9 cellular contexts compared by ENCODE assay signal in the genomic region with DNA sequence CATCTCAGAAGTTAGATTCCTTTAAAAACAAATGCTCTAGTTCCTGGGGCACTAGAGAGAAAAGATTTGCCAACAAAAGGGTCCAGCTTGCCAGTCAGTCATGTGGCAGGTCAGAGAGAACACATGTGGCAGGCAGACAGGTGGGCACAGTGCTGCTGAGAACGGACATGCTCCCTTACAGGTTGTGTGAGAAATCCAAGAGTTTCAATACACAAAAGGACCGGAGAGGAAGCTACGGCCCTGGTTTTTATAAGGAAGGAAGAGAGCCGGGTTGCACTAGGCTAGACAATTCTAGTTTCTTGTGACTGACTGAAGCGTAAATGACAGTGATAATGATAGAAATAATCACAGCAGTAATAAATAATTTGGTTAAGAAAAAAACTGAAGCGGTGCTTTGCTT. TPM values are rescaled to one million over a fixed set of nuclear protein-coding genes. Genes with fewer than 3 reads are reported as not detected.
DNase-seq lines count a peak whose midpoint lies in the region; ATAC-seq and TF ChIP-seq lines count a peak whose summit lies in the region.
"Had no signal": no experiment of that assay in that cellular context is flagged by ENCODE, and none has a peak within 500 bp of the region (broad histone marks: within the 10 kb centered on the region; RNA-seq: fewer than 3 reads in every experiment).

No MANE protein-coding gene starts in this region.

- no peaks in the 10 kb centered on the region for H3K27me3 Mint-ChIP-seq in activated CD4-positive, alpha-beta memory T cell treated with anti-CD3 and anti-CD28 coated beads, Interleukin-2, amount 10 ng/mL, durations not matched to agents 7 days and 5 days
- no peaks in the 10 kb centered on the region for H3K27me3 Mint-ChIP-seq in stimulated activated naive CD8-positive, alpha-beta T cell treated with anti-CD3 and anti-CD28 coated beads, Interleukin-15, amount 100 ng/mL, for 72 hours

- H3K27me3 ChIP-seq in SK-N-SH (ENCODE audit: insufficient read depth) (no peaks in the 10 kb centered on the region), liver (ENCODE audit: control insufficient read depth in 4 of 4, insufficient read depth in 4 of 4, low read length in 3 of 4) (no peaks in the 10 kb centered on the region)

- peaks cover 76% of the 10 kb centered on the region for H4K20me1 ChIP-seq in SK-N-SH (ENCODE audit: insufficient read depth)

- peaks cover 71% of the 10 kb centered on the region for H3K36me3 Mint-ChIP-seq in activated CD4-positive, alpha-beta memory T cell treated with anti-CD3 and anti-CD28 coated beads, Interleukin-2, amount 10 ng/mL, durations not matched to agents 7 days and 5 days (ENCODE audit: low read depth)

- H2AFZ ChIP-seq in SK-N-SH (ENCODE audit: low read depth) = no peak overlapping the region

- H3K4me2 ChIP-seq in SK-N-SH = peak overlapping the region; percentile 46; the same call in 1 of the 2 replicates

- ATAC-seq in SK-N-SH treated with all-trans-retinoic acid at 6 μM for 48 hours = no peak
- no peak for ATAC-seq in stimulated activated naive CD8-positive, alpha-beta T cell treated with anti-CD3 and anti-CD28 coated beads, Interleukin-15, amount 100 ng/mL, for 72 hours

- H3K4me3 ChIP-seq in SK-N-SH (ENCODE audit: low read depth in 2 of 2, low read length in 1 of 2) = no peak overlapping the region
- H3K4me3 ChIP-seq in liver (ENCODE audit: low read depth in 1 of 3, low read length in 3 of 3) = no peak overlapping the region

- TF ChIP-seq CTCF in SK-N-SH (IDR thresholded peaks at IDR 0.05) (no peak), liver (IDR thresholded peaks at IDR 0.05; ENCODE audit: low read depth, low read length, missing input control) (no peak)

- H3K9me2 ChIP-seq in SK-N-SH = no peaks in the 10 kb centered on the region

- no peaks in the 10 kb centered on the region for H3K9me3 ChIP-seq in SK-N-SH
- H3K9me3 ChIP-seq in liver (ENCODE audit: control insufficient read depth in 4 of 4, low read length in 3 of 4) = no peaks in the 10 kb centered on the region

- H3K4me1 Mint-ChIP-seq in activated CD4-positive, alpha-beta memory T cell treated with anti-CD3 and anti-CD28 coated beads, Interleukin-2, amount 10 ng/mL, durations not matched to agents 7 days and 5 days = peaks cover 94% of the 10 kb centered on the region
- H3K4me1 Mint-ChIP-seq in stimulated activated naive CD8-positive, alpha-beta T cell treated with anti-CD3 and anti-CD28 coated beads, Interleukin-15, amount 100 ng/mL, for 72 hours = peaks cover 98% of the 10 kb centered on the region

- POLR2A ChIA-PET in SK-N-SH (lab: Yijun Ruan, JAX) = no interaction called here
- POLR2A ChIA-PET in activated CD4-positive, alpha-beta memory T cell treated with anti-CD3 and anti-CD28 coated beads, Interleukin-2, amount 10 ng/mL, durations not matched to agents 7 days and 5 days (lab: Charles Lee) = interaction anchor here (1.4 to 2.2 kb wide), 4 partner anchors 9 to 66 kb away, joined by 3 to 15 read pairs (median 10); a partner anchor contains a TSS

- H3K4me3 Mint-ChIP-seq in activated CD4-positive, alpha-beta memory T cell treated with anti-CD3 and anti-CD28 coated beads, Interleukin-2, amount 10 ng/mL, durations not matched to agents 7 days and 5 days = no peak overlapping the region
- H3K4me3 Mint-ChIP-seq in stimulated activated naive CD8-positive, alpha-beta T cell treated with anti-CD3 and anti-CD28 coated beads, Interleukin-15, amount 100 ng/mL, for 72 hours = peak overlapping the region; percentile 30 to 51

- no peak for DNase-seq in SK-N-SH
- DNase-seq in activated CD4-positive, alpha-beta memory T cell treated with anti-CD3 and anti-CD28 coated beads, Interleukin-2, amount 10 ng/mL, durations not matched to agents 7 days and 5 days = no peak
- DNase-seq in stimulated activated naive CD8-positive, alpha-beta T cell treated with anti-CD3 and anti-CD28 coated beads, Interleukin-15, amount 100 ng/mL, for 72 hours = no peak
- DNase-seq in NCI-H2029 treated with DMSO at 0.1 percent for 48 hours (lab: John Stamatoyannopoulos, UW) = no peak
- DNase-seq in SIG-M5 (lab: John Stamatoyannopoulos, UW) = no peak
- DNase-seq in activated CD8-positive, alpha-beta memory T cell treated with anti-CD3 and anti-CD28 coated beads, Interleukin-2, amount 50 U/mL, for 4 hours = no peak
- DNase-seq: T1000 had no signal

- 90% methylated on average over 6 of the region's 6 CpGs for WGBS in SK-N-SH (ENCODE audit: low lambda C conversion rate)
- WGBS in liver = 72% methylated on average over 6 of the region's 6 CpGs

- H3K9ac ChIP-seq in SK-N-SH = peak overlapping the region; percentile 21; the same call in 1 of the 2 replicates
- H3K9ac ChIP-seq in liver (ENCODE audit: low read depth in 1 of 2, low read length in 2 of 2) = no peak overlapping the region

- peaks cover 65% of the 10 kb centered on the region for H3F3A ChIP-seq in SK-N-SH (replicated peaks; ENCODE audit: insufficient read depth)

- H3K4me1 ChIP-seq in SK-N-SH (ENCODE audit: control insufficient read depth in 1 of 2, insufficient read depth in 2 of 2, low read depth in 1 of 2, low read length in 1 of 2) (peaks cover 64 to 65% of the 10 kb centered on the region in 2 experiments), liver (ENCODE audit: control insufficient read depth in 4 of 4, insufficient read depth in 4 of 4, low read length in 3 of 4) (no peaks in the 10 kb centered on the region)

- H3K27ac ChIP-seq in SK-N-SH (ENCODE audit: low read depth in 2 of 2, low read length in 1 of 2) = peak overlapping the region; percentile 77 to 87
- peak overlapping the region; percentile 43 to 44 for H3K27ac ChIP-seq in liver (ENCODE audit: low read depth in 1 of 2, low read length in 2 of 2)

- H3K79me2 ChIP-seq in SK-N-SH (ENCODE audit: insufficient read depth) = peaks cover 99% of the 10 kb centered on the region

- CTCF ChIA-PET in SK-N-SH (lab: Yijun Ruan, JAX) = interaction anchor here (1.0 to 5.8 kb wide), 6 partner anchors 12 to 257 kb away, joined by 3 to 31 read pairs (median 6); no protein-coding TSS in a partner anchor
- CTCF ChIA-PET in activated CD4-positive, alpha-beta memory T cell treated with anti-CD3 and anti-CD28 coated beads, Interleukin-2, amount 10 ng/mL, durations not matched to agents 7 days and 5 days (lab: Charles Lee) = interaction anchor here (0.5 kb wide), 1 partner anchor 116 kb away, joined by 3 read pairs; no protein-coding TSS in a partner anchor

- TF ChIP-seq EP300 in SK-N-SH (IDR thresholded peaks at IDR 0.05; ENCODE audit: borderline replicate concordance in 1 of 2, low read depth in 1 of 2, low read length in 1 of 2) = no peak

- TF ChIP-seq RAD21 in SK-N-SH (IDR thresholded peaks at IDR 0.05; ENCODE audit: low read length) (no peak), liver (IDR thresholded peaks at IDR 0.05) (no peak)

- H3K9me3 Mint-ChIP-seq in activated CD4-positive, alpha-beta memory T cell treated with anti-CD3 and anti-CD28 coated beads, Interleukin-2, amount 10 ng/mL, durations not matched to agents 7 days and 5 days = peaks cover 2% of the 10 kb centered on the region
- peaks cover 0 to 4% of the 10 kb centered on the region in 2 donors for H3K9me3 Mint-ChIP-seq in stimulated activated naive CD8-positive, alpha-beta T cell treated with anti-CD3 and anti-CD28 coated beads, Interleukin-15, amount 100 ng/mL, for 72 hours

- H3K36me3 ChIP-seq in SK-N-SH (replicated peaks in 1 of 2; ENCODE audit: control insufficient read depth in 1 of 2, insufficient read depth in 2 of 2, low read length in 1 of 2) (peaks cover 43 to 70% of the 10 kb centered on the region in 2 experiments), liver (ENCODE audit: control insufficient read depth in 4 of 4, insufficient read depth in 3 of 4, low read depth in 1 of 4, low read length in 3 of 4) (no peaks in the 10 kb centered on the region)

- peak overlapping the region; percentile 59 for H3K27ac Mint-ChIP-seq in activated CD4-positive, alpha-beta memory T cell treated with anti-CD3 and anti-CD28 coated beads, Interleukin-2, amount 10 ng/mL, durations not matched to agents 7 days and 5 days
- peak overlapping the region; percentile 86 to 92 for H3K27ac Mint-ChIP-seq in stimulated activated naive CD8-positive, alpha-beta T cell treated with anti-CD3 and anti-CD28 coated beads, Interleukin-15, amount 100 ng/mL, for 72 hours

TF ChIP-seq in SK-N-SH, 30 proteins besides CTCF, POLR2A, EP300 and RAD21:
- TF ChIP-seq MXI1 (IDR thresholded peaks at IDR 0.05; ENCODE audit: low read depth, low read length) = 0 out of 2 replicates have a peak, but pooled peaks have one; percentile 50
- TF ChIP-seq POLR2AphosphoS5 (IDR thresholded peaks at IDR 0.05; ENCODE audit: low read depth, low read length) = no peak
- 0 out of 2 replicates have a peak, but pooled peaks have one; percentile 37 for TF ChIP-seq TCF12 (IDR thresholded peaks at IDR 0.05)
TF ChIP-seq in SK-N-SH: peak in this region for 2.

TF ChIP-seq in SK-N-SH treated with all-trans-retinoic acid at 6 μM for 48 hours, 23 proteins besides CTCF, POLR2A, EP300 and RAD21 (continues in another document):
- TF ChIP-seq, protein P1, sequence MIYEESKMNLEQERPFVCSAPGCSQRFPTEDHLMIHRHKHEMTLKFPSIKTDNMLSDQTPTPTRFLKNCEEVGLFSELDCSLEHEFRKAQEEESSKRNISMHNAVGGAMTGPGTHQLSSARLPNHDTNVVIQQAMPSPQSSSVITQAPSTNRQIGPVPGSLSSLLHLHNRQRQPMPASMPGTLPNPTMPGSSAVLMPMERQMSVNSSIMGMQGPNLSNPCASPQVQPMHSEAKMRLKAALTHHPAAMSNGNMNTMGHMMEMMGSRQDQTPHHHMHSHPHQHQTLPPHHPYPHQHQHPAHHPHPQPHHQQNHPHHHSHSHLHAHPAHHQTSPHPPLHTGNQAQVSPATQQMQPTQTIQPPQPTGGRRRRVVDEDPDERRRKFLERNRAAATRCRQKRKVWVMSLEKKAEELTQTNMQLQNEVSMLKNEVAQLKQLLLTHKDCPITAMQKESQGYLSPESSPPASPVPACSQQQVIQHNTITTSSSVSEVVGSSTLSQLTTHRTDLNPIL (CRISPR knock-in tag; IDR thresholded peaks at IDR 0.05; ENCODE audit: low read depth) = no peak

TF ChIP-seq in liver, 16 proteins besides CTCF, POLR2A, EP300 and RAD21 (continues in another document):
- TF ChIP-seq YY1 (IDR thresholded peaks at IDR 0.05) (no peak), FOXA2 (IDR thresholded peaks at IDR 0.05) (no peak)
- TF ChIP-seq, protein P2, sequence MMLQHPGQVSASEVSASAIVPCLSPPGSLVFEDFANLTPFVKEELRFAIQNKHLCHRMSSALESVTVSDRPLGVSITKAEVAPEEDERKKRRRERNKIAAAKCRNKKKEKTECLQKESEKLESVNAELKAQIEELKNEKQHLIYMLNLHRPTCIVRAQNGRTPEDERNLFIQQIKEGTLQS (IDR thresholded peaks at IDR 0.05) = no peak
- TF ChIP-seq, protein P3, sequence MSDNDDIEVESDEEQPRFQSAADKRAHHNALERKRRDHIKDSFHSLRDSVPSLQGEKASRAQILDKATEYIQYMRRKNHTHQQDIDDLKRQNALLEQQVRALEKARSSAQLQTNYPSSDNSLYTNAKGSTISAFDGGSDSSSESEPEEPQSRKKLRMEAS (IDR thresholded peaks at IDR 0.05) = no peak

RNA-seq across cellular contexts. Expression of a gene that starts 18.3 kb away (rescaled TPM):
- polyA plus RNA-seq in SK-N-SH (2012; rRNA removed) = 87.5 and 105 TPM in 2 replicates
- 92.7 and 103 TPM in 2 replicates for polyA plus RNA-seq in SK-N-SH (2012; cell fraction: cytosol; rRNA removed)
- 70.1 and 83.8 TPM in 2 replicates for polyA plus RNA-seq in SK-N-SH (2012; cell fraction: nucleus; rRNA removed)
- 10 to 100 TPM; 51.1 to 52.2 TPM for total RNA-seq in activated CD4-positive, alpha-beta memory T cell treated with anti-CD3 and anti-CD28 coated beads, Interleukin-2, amount 10 ng/mL, durations not matched to agents 7 days and 5 days
- 1 to 10 TPM; 2.5 to 3.8 TPM for total RNA-seq in liver
- polyA plus RNA-seq in liver = 1 to 10 TPM; 2.7 to 4.1 TPM

Comparison
In these comparisons a context has a peak if more than half of its experiments do, and no peak if none do; other contexts are left out.
1. RNA of a gene that starts 18.3 kb away (total RNA-seq): 51.1 to 52.2 TPM in activated CD4-positive, alpha-beta memory T cell treated with anti-CD3 and anti-CD28 coated beads, Interleukin-2, amount 10 ng/mL, durations not matched to agents 7 days and 5 days; 2.5 to 3.8 TPM in liver; every median in the first group is over 10 times any median in the second.